In the genomic region with DNA sequence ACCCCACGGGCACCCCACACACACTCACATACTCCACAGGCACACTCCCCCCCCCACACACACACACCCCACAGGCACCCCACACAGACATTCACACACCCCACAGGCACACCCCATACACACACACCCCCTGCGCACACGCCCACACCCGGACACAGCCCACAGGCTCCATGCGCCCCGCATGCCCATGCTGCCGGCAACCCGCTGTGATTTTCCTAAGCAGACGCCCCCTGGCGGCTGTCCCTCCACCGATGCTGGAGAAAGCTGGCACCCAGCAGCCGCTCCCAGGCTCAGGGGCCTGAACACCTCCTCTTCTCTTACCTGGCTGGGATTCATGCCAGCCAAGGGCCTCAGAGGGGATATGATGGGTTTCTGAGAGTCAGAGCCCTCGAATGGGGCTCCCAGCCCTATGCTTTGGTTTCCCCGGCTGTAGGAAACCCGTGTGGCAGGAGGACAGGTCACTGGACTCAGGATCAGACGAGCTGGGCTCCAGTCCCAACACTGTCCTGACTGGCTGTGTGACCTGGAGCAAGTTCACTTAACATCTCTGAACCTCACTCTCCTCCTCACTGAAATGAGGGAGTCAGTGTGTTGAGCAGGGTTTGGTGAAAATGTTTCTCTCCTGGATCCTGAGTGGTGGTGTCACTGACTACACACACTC, we compare ENCODE assay signal across 8 cellular contexts. TPM values are rescaled to one million over a fixed set of nuclear protein-coding genes. Genes with fewer than 3 reads are reported as not detected.
A peak's percentile ranks its signal among the peaks of the same experiment; 100 is the strongest.
DNase-seq lines count a peak whose midpoint lies in the region; ATAC-seq and TF ChIP-seq lines count a peak whose summit lies in the region.

No MANE protein-coding gene starts in this region.

- H3K36me3 Mint-ChIP-seq in activated naive CD8-positive, alpha-beta T cell treated with anti-CD3 and anti-CD28 coated beads, Interleukin-2, amount 10 ng/mL, durations not matched to agents 7 days and 5 days: no peaks in the 10 kb centered on the region

- peak overlapping the region; percentile 32 for H3K27ac Mint-ChIP-seq in activated naive CD8-positive, alpha-beta T cell treated with anti-CD3 and anti-CD28 coated beads, Interleukin-2, amount 10 ng/mL, durations not matched to agents 7 days and 5 days

- WGBS in psoas muscle, 3 donors: 20 to 24% (median 21%) methylated on average over 16 of the region's 16 CpGs
- 16 to 21% methylated on average over 16 of the region's 16 CpGs for WGBS in aorta, 2 donors

- DNase-seq in DMS114 treated with DMSO at 0.1 percent for 48 hours (lab: John Stamatoyannopoulos, UW; ENCODE audit: unreplicated experiment) (peak; percentile 0), KG1 (lab: John Stamatoyannopoulos, UW) (peak; percentile 4), SW480 (ENCODE audit: low spot score) (peak; percentile 73), cardiac septum (ENCODE audit: low spot score) (peak; percentile 91), psoas muscle (peak; percentile 85 to 91), aorta (peak; percentile 89 to 96)
- peak; percentile 84 for DNase-seq in activated naive CD8-positive, alpha-beta T cell treated with anti-CD3 and anti-CD28 coated beads, Interleukin-2, amount 10 ng/mL, durations not matched to agents 7 days and 5 days

- no peak overlapping the region for H3K4me3 ChIP-seq in psoas muscle
- H3K4me3 ChIP-seq in aorta (ENCODE audit: low read length in 2 of 2): no peak overlapping the region

- peak; percentile 64 for ATAC-seq in activated naive CD8-positive, alpha-beta T cell treated with anti-CD3 and anti-CD28 coated beads, Interleukin-2, amount 10 ng/mL, durations not matched to agents 7 days and 5 days (ENCODE audit: low read depth)
- ATAC-seq in psoas muscle (peak; percentile 78 to 88 (median 80)), aorta (ENCODE audit: low FRiP score) (peak; percentile 72), GM19467 (IDR thresholded peaks at IDR 0.05; ENCODE audit: unreplicated experiment) (no peak)

- peak; percentile 68 for TF ChIP-seq CTCF in psoas muscle (IDR thresholded peaks at IDR 0.05)

- no peaks in the 10 kb centered on the region for H3K4me1 ChIP-seq in psoas muscle
- no peaks in the 10 kb centered on the region for H3K4me1 ChIP-seq in aorta (ENCODE audit: control insufficient read depth in 1 of 2, insufficient read depth in 2 of 2, low read length in 2 of 2)

- H3K9me3 ChIP-seq in psoas muscle (no peaks in the 10 kb centered on the region), aorta (ENCODE audit: control insufficient read depth, low read length) (no peaks in the 10 kb centered on the region)

- no peaks in the 10 kb centered on the region for H3K9me3 Mint-ChIP-seq in activated naive CD8-positive, alpha-beta T cell treated with anti-CD3 and anti-CD28 coated beads, Interleukin-2, amount 10 ng/mL, durations not matched to agents 7 days and 5 days

- peaks cover 5% of the 10 kb centered on the region for H3K27me3 Mint-ChIP-seq in activated naive CD8-positive, alpha-beta T cell treated with anti-CD3 and anti-CD28 coated beads, Interleukin-2, amount 10 ng/mL, durations not matched to agents 7 days and 5 days

- POLR2A ChIA-PET in activated naive CD8-positive, alpha-beta T cell treated with anti-CD3 and anti-CD28 coated beads, Interleukin-2, amount 10 ng/mL, durations not matched to agents 7 days and 5 days (lab: Charles Lee): no interaction called here

- no peaks in the 10 kb centered on the region for H3K36me3 ChIP-seq in psoas muscle (ENCODE audit: insufficient read depth in 1 of 2, low read depth in 1 of 2)
- H3K36me3 ChIP-seq in aorta (ENCODE audit: control insufficient read depth in 1 of 2, insufficient read depth in 2 of 2, low read length in 1 of 2): no peaks in the 10 kb centered on the region

- intact Hi-C loops in cardiac septum (cut with DNase I) (loop anchor here (2.0 to 5.0 kb wide), 2 partner anchors 74 to 455 kb away; no protein-coding TSS in a partner anchor), psoas muscle (cut with DNase I) (loop anchor here in 1 of 2 donors (2.0 kb wide), 1 partner anchor 71 kb away; no protein-coding TSS in a partner anchor), aorta (cut with DNase I) (loop anchor here in 1 of 2 donors (5.0 kb wide), 1 partner anchor 454 kb away; no protein-coding TSS in a partner anchor)

- peaks cover 21% of the 10 kb centered on the region for H3K4me1 Mint-ChIP-seq in activated naive CD8-positive, alpha-beta T cell treated with anti-CD3 and anti-CD28 coated beads, Interleukin-2, amount 10 ng/mL, durations not matched to agents 7 days and 5 days

- no peaks in the 10 kb centered on the region for H3K27me3 ChIP-seq in psoas muscle (ENCODE audit: insufficient read depth in 3 of 3, low read length in 2 of 3)
- H3K27me3 ChIP-seq in aorta (ENCODE audit: control insufficient read depth in 1 of 2, insufficient read depth in 2 of 2, low read length in 1 of 2): no peaks in the 10 kb centered on the region

- no peak overlapping the region for H3K4me3 Mint-ChIP-seq in activated naive CD8-positive, alpha-beta T cell treated with anti-CD3 and anti-CD28 coated beads, Interleukin-2, amount 10 ng/mL, durations not matched to agents 7 days and 5 days

- no peak overlapping the region for H3K27ac ChIP-seq in psoas muscle
- no peak overlapping the region for H3K27ac ChIP-seq in aorta (ENCODE audit: low read depth in 1 of 2, low read length in 2 of 2)

RNA-seq across cellular contexts. Expression of a gene that starts 19.6 kb away (rescaled TPM):
- not detected for total RNA-seq in activated naive CD8-positive, alpha-beta T cell treated with anti-CD3 and anti-CD28 coated beads, Interleukin-2, amount 10 ng/mL, durations not matched to agents 7 days and 5 days
- total RNA-seq in cardiac septum: not detected
- not detected for total RNA-seq in psoas muscle
- polyA plus RNA-seq in psoas muscle: not detected
- total RNA-seq in aorta: not detected
- not detected for polyA plus RNA-seq in aorta

RNA-seq across cellular contexts. Expression of a gene that starts 50.8 kb away (rescaled TPM):
- total RNA-seq in activated naive CD8-positive, alpha-beta T cell treated with anti-CD3 and anti-CD28 coated beads, Interleukin-2, amount 10 ng/mL, durations not matched to agents 7 days and 5 days: 100 to 1,000 TPM; 210 to 239 TPM
- total RNA-seq in cardiac septum: 554 TPM
- 100 to 1,000 TPM; 228 to 322 (median 258) TPM for total RNA-seq in psoas muscle
- polyA plus RNA-seq in psoas muscle: 100 to 1,000 TPM; 142 to 270 (median 184) TPM
- 100 to 1,000 TPM; 361 to 519 TPM for total RNA-seq in aorta
- 100 to 1,000 TPM in 1 of 2 donors, 10 to 100 TPM in 1; 97.8 to 241 TPM for polyA plus RNA-seq in aorta

Comparison
In these comparisons a context has a peak if more than half of its experiments do, and no peak if none do; other contexts are left out.
1. DNase-seq: peak in every context shown above with its lines; median percentile 92 in aorta; 91 in cardiac septum; 88 in psoas muscle; 84 in activated naive CD8-positive, alpha-beta T cell treated with anti-CD3 and anti-CD28 coated beads, Interleukin-2, amount 10 ng/mL, durations not matched to agents 7 days and 5 days; 73 in SW480; 4 in KG1; 0 in DMS114 treated with DMSO at 0.1 percent for 48 hours.